9 cellular contexts compared by ENCODE assay signal in the genomic region with DNA sequence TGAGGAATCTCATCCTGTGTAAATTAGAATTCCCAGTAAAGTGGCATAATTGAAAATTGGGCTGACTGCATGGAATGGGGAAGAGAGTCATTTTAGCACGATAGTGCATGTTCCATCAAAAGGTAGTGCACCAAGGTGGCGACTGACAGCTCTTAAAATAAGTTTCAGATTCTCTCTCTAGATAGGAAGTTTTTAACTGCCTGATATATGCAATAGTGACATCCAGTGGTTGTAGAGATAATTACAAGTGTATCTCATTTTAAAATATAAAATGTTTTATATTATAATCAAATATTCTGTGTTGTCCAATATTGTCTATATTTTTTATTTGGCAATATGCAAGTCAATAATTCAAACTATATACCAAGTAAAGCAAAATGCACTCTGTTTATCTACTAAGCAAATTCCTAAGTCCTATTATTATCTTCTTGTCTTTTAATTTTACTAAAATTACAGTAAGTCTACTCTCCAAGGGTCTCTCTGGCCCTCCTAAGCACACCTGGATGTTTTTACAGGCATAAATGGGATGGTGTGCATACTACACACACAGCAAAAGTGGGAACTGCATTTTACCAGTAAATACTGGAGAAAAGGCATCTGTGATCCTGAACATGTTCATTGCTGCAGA.
DNase-seq lines count a peak whose midpoint lies in the region; ATAC-seq, FAIRE-seq and TF ChIP-seq lines count a peak whose summit lies in the region.
"Had no signal": no experiment of that assay in that cellular context is flagged by ENCODE, and none has a peak within 500 bp of the region (broad histone marks: within the 10 kb centered on the region; RNA-seq: fewer than 3 reads in every experiment).

No MANE protein-coding gene starts in this region.

- no peak overlapping the region for H3K4me3 ChIP-seq in right atrium auricular region

- H3K9me3 ChIP-seq in right atrium auricular region = no peaks in the 10 kb centered on the region

- intact Hi-C loops in cardiac septum (cut with DNase I) = loop anchor here (5.0 to 10.0 kb wide), 4 partner anchors 163 to 688 kb away; partner anchors contain the start of gene HOXD8

- FAIRE-seq in endometrium (lab: Jason Lieb, UNC) = peak; percentile 90
- FAIRE-seq: frontal cortex had no signal

- no peaks in the 10 kb centered on the region for H3K36me3 Mint-ChIP-seq in progenitor cell of endocrine pancreas (ENCODE audit: insufficient read depth)

- H3K27ac Mint-ChIP-seq in progenitor cell of endocrine pancreas = no peak overlapping the region

- H3K9me3 Mint-ChIP-seq in progenitor cell of endocrine pancreas (ENCODE audit: low read depth) = no peaks in the 10 kb centered on the region

- H3K4me3 Mint-ChIP-seq in progenitor cell of endocrine pancreas (ENCODE audit: low read depth) = no peak overlapping the region

- H3K27me3 ChIP-seq in right atrium auricular region = no peaks in the 10 kb centered on the region

- no peaks in the 10 kb centered on the region for H3K36me3 ChIP-seq in right atrium auricular region

- DNase-seq in right atrium auricular region (ENCODE audit: low spot score) (no peak), cardiac septum (ENCODE audit: low spot score) (no peak), OCI-M1 (lab: John Stamatoyannopoulos, UW) (peak; percentile 57), progenitor cell of endocrine pancreas (ENCODE audit: low spot score, unreplicated experiment) (no peak), NCI-H187 (lab: John Stamatoyannopoulos, UW) (no peak)

- ATAC-seq in HG03432 (IDR thresholded peaks at IDR 0.05; ENCODE audit: unreplicated experiment) = peak; percentile 66
- no peak for ATAC-seq in HG02610 (IDR thresholded peaks at IDR 0.05; ENCODE audit: unreplicated experiment)

- H3K27ac ChIP-seq in right atrium auricular region = no peak overlapping the region

- peaks cover 6% of the 10 kb centered on the region for H3K27me3 Mint-ChIP-seq in progenitor cell of endocrine pancreas

- peaks cover 31% of the 10 kb centered on the region for H3K4me1 Mint-ChIP-seq in progenitor cell of endocrine pancreas (ENCODE audit: low read depth)

- TF ChIP-seq CTCF in right atrium auricular region (IDR thresholded peaks at IDR 0.05) (peak; percentile 35 to 75), progenitor cell of endocrine pancreas (IDR thresholded peaks at IDR 0.05; ENCODE audit: unreplicated experiment) (peak; percentile 73)

- peaks cover 0 to 6% of the 10 kb centered on the region in 2 donors for H3K4me1 ChIP-seq in right atrium auricular region
